8 cellular contexts compared by ENCODE assay signal in the genomic region with DNA sequence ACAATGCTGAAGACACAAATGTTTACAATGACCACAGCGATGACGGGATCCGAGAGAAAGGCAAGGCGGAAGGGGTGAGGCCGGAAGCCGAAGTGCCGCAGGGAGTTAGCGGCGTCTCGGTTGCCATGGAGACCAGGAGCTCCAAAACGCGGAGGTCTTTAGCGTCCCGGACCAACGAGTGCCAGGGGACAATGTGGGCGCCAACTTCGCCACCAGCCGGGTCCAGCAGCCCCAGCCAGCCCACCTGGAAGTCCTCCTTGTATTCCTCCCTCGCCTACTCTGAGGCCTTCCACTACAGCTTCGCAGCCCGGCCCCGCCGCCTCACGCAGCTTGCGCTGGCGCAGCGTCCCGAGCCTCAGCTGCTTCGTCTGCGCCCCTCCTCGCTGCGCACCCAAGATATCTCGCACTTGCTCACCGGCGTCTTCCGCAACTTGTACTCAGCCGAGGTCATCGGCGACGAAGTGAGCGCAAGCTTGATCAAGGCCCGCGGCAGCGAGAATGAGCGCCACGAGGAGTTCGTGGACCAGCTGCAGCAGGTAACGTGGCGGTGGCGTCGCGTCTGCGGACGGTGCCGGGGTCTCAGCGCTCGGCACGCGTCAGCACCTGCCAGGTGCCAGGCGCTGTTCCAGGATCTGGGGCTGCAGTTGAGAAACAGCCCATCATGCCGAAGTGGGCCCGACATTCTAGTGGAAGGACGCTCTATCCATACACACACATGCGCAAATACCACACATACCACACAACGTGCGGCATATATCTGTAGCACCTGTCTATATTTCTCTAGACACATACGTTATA. TPM values are rescaled to one million over a fixed set of nuclear protein-coding genes. Genes with fewer than 3 reads are reported as not detected.
DNase-seq lines count a peak whose midpoint lies in the region; ATAC-seq, FAIRE-seq and TF ChIP-seq lines count a peak whose summit lies in the region.

TSS of gene DLEC1 (plus strand) at position 108 of the 798 bp plus-strand sequence. CDS start at position 126, 18 bp downstream.

- no peaks in the 10 kb centered on the region for H3K79me1 ChIP-seq in mesenchymal stem cell (replicated peaks; ENCODE audit: low read length, poor library complexity, severe bottlenecking)

- peak within 1 kb of the TSS in 1 of 2 experiments; percentile 41 for H3K14ac ChIP-seq in mesenchymal stem cell (ENCODE audit: low read length in 2 of 2)

- no peak within 1 kb of the TSS for H2AK5ac ChIP-seq in mesenchymal stem cell (ENCODE audit: low read length, severe bottlenecking)

- H2BK120ac ChIP-seq in mesenchymal stem cell (ENCODE audit: low read depth, low read length) = no peak within 1 kb of the TSS

- H2AFZ ChIP-seq in mesenchymal stem cell (ENCODE audit: low read depth, low read length) = peak within 1 kb of the TSS; percentile 85

- peak within 1 kb of the TSS; percentile 65 for H3K9ac ChIP-seq in mesenchymal stem cell (ENCODE audit: low read length)

- DNase-seq in AG08395 (ENCODE audit: low spot score) (peak; percentile 52), coronary artery (ENCODE audit: low spot score) (no peak), mesenchymal stem cell (peak; percentile 69), RCC 7860 (ENCODE audit: low spot score) (no peak)
- peak; percentile 37 for DNase-seq in stimulated activated CD8-positive, alpha-beta memory T cell treated with anti-CD3 and anti-CD28 coated beads, Interleukin-15, amount 100 ng/mL, for 24 hours (ENCODE audit: low read depth)

- H3K27ac ChIP-seq in coronary artery (peak within 1 kb of the TSS in 1 of 2 donors; percentile 34), mesenchymal stem cell (ENCODE audit: low read length, poor library complexity, severe bottlenecking) (no peak within 1 kb of the TSS)

- peak within 1 kb of the TSS; percentile 4 for H4K91ac ChIP-seq in mesenchymal stem cell (ENCODE audit: low read length)

- no peaks in the 10 kb centered on the region for H3K9me3 ChIP-seq in mesenchymal stem cell (ENCODE audit: control insufficient read depth, low read length)

- 8% methylated on average over 67 of the region's 67 CpGs for WGBS in mesenchymal stem cell

- H2BK15ac ChIP-seq in mesenchymal stem cell (ENCODE audit: low read depth, poor library complexity, severe bottlenecking) = no peak within 1 kb of the TSS

- peak; percentile 82 for ATAC-seq in GM19043 (IDR thresholded peaks at IDR 0.05; ENCODE audit: low read depth, unreplicated experiment)
- peak; percentile 74 for ATAC-seq in HG03378 (IDR thresholded peaks at IDR 0.05; ENCODE audit: unreplicated experiment)
- peak; percentile 57 to 58 for ATAC-seq in activated CD4-positive, CD25-positive, alpha-beta regulatory T cell treated with anti-CD3 and anti-CD28 coated beads, Interleukin-2, amount 50 U/mL, for 24 hours

- H2BK12ac ChIP-seq in mesenchymal stem cell (ENCODE audit: low read length in 2 of 2) = peak within 1 kb of the TSS in 1 of 2 experiments; percentile 11

- peak within 1 kb of the TSS; percentile 93 for H4K8ac ChIP-seq in mesenchymal stem cell (ENCODE audit: low read length)

- peak within 1 kb of the TSS; percentile 37 to 75 for H3K18ac ChIP-seq in mesenchymal stem cell (ENCODE audit: low read depth in 1 of 2, low read length in 2 of 2)

- no peak within 1 kb of the TSS for H3K23ac ChIP-seq in mesenchymal stem cell (ENCODE audit: low read length in 2 of 2)

- no peak for FAIRE-seq in RCC 7860 (lab: Jason Lieb, UNC)

- peaks cover 8% of the 10 kb centered on the region for H3K4me1 ChIP-seq in mesenchymal stem cell (ENCODE audit: control insufficient read depth, insufficient read depth, low read depth, low read length)

- H3K36me3 ChIP-seq in mesenchymal stem cell (ENCODE audit: control insufficient read depth in 1 of 2, insufficient read depth in 2 of 2, low read depth in 1 of 2, low read length in 2 of 2) = no peaks in the 10 kb centered on the region

- no peak for TF ChIP-seq CTCF in coronary artery (IDR thresholded peaks at IDR 0.05)

- H3K4me2 ChIP-seq in mesenchymal stem cell (ENCODE audit: low read length, poor library complexity, severe bottlenecking) = peak within 1 kb of the TSS; percentile 94

- H3K4me3 ChIP-seq in coronary artery = peak within 1 kb of the TSS; percentile 72
- H3K4me3 ChIP-seq in mesenchymal stem cell (ENCODE audit: insufficient read depth in 1 of 2, low read depth in 1 of 2, low read length in 2 of 2) = peak within 1 kb of the TSS; percentile 53 to 70

- no peak within 1 kb of the TSS for H2BK5ac ChIP-seq in mesenchymal stem cell (ENCODE audit: low read depth, low read length, poor library complexity, severe bottlenecking)

- peaks cover 4 to 8% of the 10 kb centered on the region in 2 experiments for H3K27me3 ChIP-seq in mesenchymal stem cell (ENCODE audit: control insufficient read depth in 1 of 2, insufficient read depth in 1 of 2, low read length in 2 of 2)

- no peak within 1 kb of the TSS for H3K4ac ChIP-seq in mesenchymal stem cell (ENCODE audit: low read depth in 1 of 2, low read length in 2 of 2)

RNA-seq across cellular contexts. Expression of gene DLEC1, which starts in this region (rescaled TPM):
- polyA plus RNA-seq in mesenchymal stem cell (2013, experiment 1 of 2) = 0.01 TPM
- polyA plus RNA-seq in mesenchymal stem cell (2013, experiment 2 of 2) = 0.01 TPM

Comparison
In these comparisons a context has a peak if more than half of its experiments do, and no peak if none do; other contexts are left out.
1. DNase-seq: peak in AG08395 (single experiment), mesenchymal stem cell (single experiment) and stimulated activated CD8-positive, alpha-beta memory T cell treated with anti-CD3 and anti-CD28 coated beads, Interleukin-15, amount 100 ng/mL, for 24 hours (single experiment); none in coronary artery (single experiment) and RCC 7860 (single experiment).
2. Peak in every context shown above with its lines, with median percentiles within 50 percentile points of each other: ATAC-seq.